17 cellular contexts compared by ENCODE assay signal in the genomic region with DNA sequence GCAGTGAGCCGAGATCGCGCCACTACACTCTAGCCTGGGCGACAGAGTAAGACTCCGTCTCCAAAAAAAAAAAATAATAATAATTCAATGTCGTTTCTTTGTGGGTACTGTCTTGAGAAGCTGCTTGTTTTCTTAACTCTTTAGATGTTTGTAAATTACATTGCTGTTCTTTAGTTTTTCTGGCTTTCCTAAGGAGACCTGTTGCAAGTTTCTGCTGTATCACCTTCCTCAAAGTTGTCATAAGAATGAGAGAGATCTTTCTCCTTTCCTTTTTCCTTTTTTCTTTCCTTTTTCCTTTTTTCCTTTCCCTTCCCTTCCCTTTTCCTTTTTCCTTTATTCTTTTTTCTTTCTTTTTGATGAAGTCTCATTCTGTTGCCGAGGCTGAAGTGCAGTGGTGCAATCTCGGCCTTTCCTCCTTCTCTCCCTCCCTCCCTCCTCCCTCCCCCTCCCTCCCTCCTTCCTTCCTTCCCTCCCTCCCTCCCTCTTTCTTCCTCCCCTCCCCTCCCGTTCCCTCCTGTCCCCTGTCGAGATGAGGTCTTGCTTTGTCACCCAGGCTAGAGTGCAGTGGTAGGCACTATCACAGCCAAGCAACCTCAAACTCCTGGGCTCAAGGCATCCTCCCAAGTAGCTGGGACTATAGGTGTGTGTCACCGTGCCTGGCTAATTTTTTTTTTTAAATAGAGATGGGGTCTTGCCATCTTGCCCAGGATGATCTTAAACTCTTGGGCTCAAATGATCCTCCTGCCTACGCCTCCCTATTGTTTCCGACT. TPM values are rescaled to one million over a fixed set of nuclear protein-coding genes. Genes with fewer than 3 reads are reported as not detected.
DNase-seq lines count a peak whose midpoint lies in the region; ATAC-seq and TF ChIP-seq lines count a peak whose summit lies in the region.
"Had no signal": no experiment of that assay in that cellular context is flagged by ENCODE, and none has a peak within 500 bp of the region (broad histone marks: within the 10 kb centered on the region; RNA-seq: fewer than 3 reads in every experiment).

No MANE protein-coding gene starts in this region.

- H3K4me1 ChIP-seq in mesendoderm (ENCODE audit: control insufficient read depth, low read depth, low read length) (no peaks in the 10 kb centered on the region), psoas muscle (peaks cover 77% of the 10 kb centered on the region)

- peaks cover 4% of the 10 kb centered on the region for H3K79me1 ChIP-seq in mesendoderm (ENCODE audit: low read length)

- H3K27me3 ChIP-seq in mesendoderm (ENCODE audit: insufficient read depth, low read length, poor library complexity) (no peaks in the 10 kb centered on the region), psoas muscle (ENCODE audit: insufficient read depth in 3 of 3, low read length in 2 of 3) (no peaks in the 10 kb centered on the region)
- H3K27me3 ChIP-seq: MG63 had no signal

- H3K9me3 ChIP-seq in psoas muscle, result no peaks in the 10 kb centered on the region
- H3K9me3 ChIP-seq: MG63 had no signal

- no peak overlapping the region for H3K56ac ChIP-seq in mesendoderm (ENCODE audit: low read length)

- peaks cover 11% of the 10 kb centered on the region for H3K79me2 ChIP-seq in mesendoderm (ENCODE audit: control insufficient read depth, insufficient read depth, low read length)

- no peak overlapping the region for H2BK5ac ChIP-seq in mesendoderm (ENCODE audit: low read length)

- WGBS in mesendoderm (ENCODE audit: extremely low coverage, insufficient coverage, low lambda C conversion rate), result no CpG with 5 or more reads among the region's 13 CpGs
- 73 to 82% (median 78%) methylated on average over 11 to 13 of the region's 13 CpGs for WGBS in psoas muscle, 3 donors

- H3K4me2 ChIP-seq in mesendoderm (ENCODE audit: low read length), result no peak overlapping the region
- H3K4me2 ChIP-seq: PC-9 had no signal

- intact Hi-C loops in left ventricle myocardium superior (cut with micrococcal nuclease) (no loop called here), cardiac septum (cut with DNase I) (no loop called here), psoas muscle (cut with DNase I) (no loop called here)

- no peak overlapping the region for H2BK120ac ChIP-seq in mesendoderm (ENCODE audit: low read depth, low read length)

- no peak overlapping the region for H4K5ac ChIP-seq in mesendoderm (ENCODE audit: low read length)

- ATAC-seq in left ventricle myocardium superior (peak; percentile 24), psoas muscle (no peak)

- H3K18ac ChIP-seq in mesendoderm (ENCODE audit: low read length), result no peak overlapping the region

- H3K23ac ChIP-seq in mesendoderm (ENCODE audit: low read length), result no peak overlapping the region

- no peak overlapping the region for H2BK15ac ChIP-seq in mesendoderm (replicated peaks; ENCODE audit: low read depth)

- H4K8ac ChIP-seq in mesendoderm (ENCODE audit: low read depth, low read length), result no peak overlapping the region

- TF ChIP-seq CTCF in VCaP (conservative IDR thresholded peaks at IDR 0.05) (no peak), psoas muscle (IDR thresholded peaks at IDR 0.05) (no peak)

- H3K27ac ChIP-seq in VCaP (peak overlapping the region; percentile 65), mesendoderm (ENCODE audit: low read depth, low read length) (peak overlapping the region; percentile 44), psoas muscle (peak overlapping the region; percentile 52)
- H3K27ac ChIP-seq: PC-9 had no signal

- no peak overlapping the region for H3K4me3 ChIP-seq in mesendoderm (ENCODE audit: low read length)
- H3K4me3 ChIP-seq in psoas muscle, result no peak overlapping the region
- H3K4me3 ChIP-seq: MG63, PC-9 had no signal

- no peak overlapping the region for H3K4ac ChIP-seq in mesendoderm (ENCODE audit: low read depth, low read length)

- H3K9ac ChIP-seq in mesendoderm (ENCODE audit: low read length), result no peak overlapping the region

- H3K36me3 ChIP-seq in mesendoderm (ENCODE audit: control insufficient read depth, insufficient read depth, low read length) (no peaks in the 10 kb centered on the region), psoas muscle (ENCODE audit: insufficient read depth in 1 of 2, low read depth in 1 of 2) (no peaks in the 10 kb centered on the region)
- H3K36me3 ChIP-seq: MG63 had no signal

- H2AK5ac ChIP-seq in mesendoderm (ENCODE audit: low read length), result no peak overlapping the region

- DNase-seq in left ventricle myocardium superior, result no peak
- DNase-seq in cardiac septum (ENCODE audit: low spot score), result no peak
- no peak for DNase-seq in mesendoderm
- no peak for DNase-seq in psoas muscle
- no peak for DNase-seq in putamen (ENCODE audit: low spot score)
- no peak for DNase-seq in dedifferentiated amniotic fluid mesenchymal stem cell (ENCODE audit: extremely low spot score)
- DNase-seq in COR-L47 (lab: John Stamatoyannopoulos, UW), result no peak
- DNase-seq: CD4-positive, alpha-beta T cell; KBM-7; MG63; NCI-H1105 treated with DMSO at 0.1 percent for 48 hours; NCI-H146; NCI-H2029; NCI-H526 treated with DMSO at 0.1 percent for 48 hours; PC-9; SHP77 had no signal

RNA-seq across cellular contexts. Expression of a gene that starts 15.3 kb away (rescaled TPM):
- total RNA-seq in left ventricle myocardium superior, result 306 TPM
- total RNA-seq in cardiac septum, result 302 TPM
- 6.3 TPM for polyA plus RNA-seq in mesendoderm (2013, experiment 1 of 2)
- polyA plus RNA-seq in mesendoderm (2013, experiment 2 of 2), result 6.0 TPM
- 100 to 1,000 TPM; 119 to 155 (median 134) TPM for total RNA-seq in psoas muscle
- 10 to 100 TPM in 2 of 3 donors, 1 to 10 TPM in 1; 7.8 to 64.2 (median 25.5) TPM for polyA plus RNA-seq in psoas muscle
